Comparison of ENCODE assay signal across 12 cellular contexts in genomic region chr3:177835917-177836316, GRCh38.
DNase-seq lines count a peak whose midpoint lies in the region; ATAC-seq, FAIRE-seq and TF ChIP-seq lines count a peak whose summit lies in the region.
"Had no signal": no experiment of that assay in that cellular context is flagged by ENCODE, and none has a peak within 500 bp of the region (broad histone marks: within the 10 kb centered on the region; RNA-seq: fewer than 3 reads in every experiment).

No MANE protein-coding gene starts in this region.

- DNase-seq in AG09309 (ENCODE audit: low read depth) = peak; percentile 45
- DNase-seq in MV-4-11 (lab: John Stamatoyannopoulos, UW) = peak; percentile 16
- peak; percentile 25 for DNase-seq in dedifferentiated amniotic fluid mesenchymal stem cell (ENCODE audit: extremely low spot score)
- no peak for DNase-seq in HTR-8/SVneo (ENCODE audit: insufficient read length, low spot score)
- no peak for DNase-seq in left lobe of liver (ENCODE audit: low spot score)
- no peak for DNase-seq in naive thymus-derived CD8-positive, alpha-beta T cell
- DNase-seq: COR-L47, NCI-H526 treated with DMSO at 0.1 percent for 48 hours had no signal

- H3K9me3 ChIP-seq in muscle layer of duodenum (ENCODE audit: control insufficient read depth in 1 of 2, low read length in 2 of 2) = no peaks in the 10 kb centered on the region

- no peaks in the 10 kb centered on the region for H3K36me3 Mint-ChIP-seq in naive thymus-derived CD8-positive, alpha-beta T cell

- no peaks in the 10 kb centered on the region for H3K27me3 ChIP-seq in muscle layer of duodenum (ENCODE audit: low read depth, low read length)

- no peak for FAIRE-seq in HTR-8/SVneo (lab: Jason Lieb, UNC)

- H3K27ac Mint-ChIP-seq in naive thymus-derived CD8-positive, alpha-beta T cell = no peak overlapping the region
- H3K27ac Mint-ChIP-seq: dendritic cell treated with granulocyte-macrophage colony-stimulating factor and Interleukin-4, amounts not matched to agents 40 ng/mL and 50 ng/mL, for 4 days; T-helper 1 cell treated with Interleukin-12 subunit alpha and Interleukin-12 subunit beta and Interleukin-4 antibody, amounts not matched to agents 30 μg/mL and 1 μg/mL, for 36 hours had no signal

- H3K27me3 Mint-ChIP-seq in naive thymus-derived CD8-positive, alpha-beta T cell = no peaks in the 10 kb centered on the region

- no peaks in the 10 kb centered on the region for H3K36me3 ChIP-seq in muscle layer of duodenum (ENCODE audit: control insufficient read depth in 1 of 2, insufficient read depth in 2 of 2, low read length in 2 of 2)

- ATAC-seq in left lobe of liver (no peak), HG02938 (IDR thresholded peaks at IDR 0.05; ENCODE audit: unreplicated experiment) (no peak)
- no peak for ATAC-seq in naive thymus-derived CD8-positive, alpha-beta T cell

- no peak overlapping the region for H3K4me3 Mint-ChIP-seq in naive thymus-derived CD8-positive, alpha-beta T cell
- H3K4me3 Mint-ChIP-seq: dendritic cell treated with granulocyte-macrophage colony-stimulating factor and Interleukin-4, amounts not matched to agents 40 ng/mL and 50 ng/mL, for 4 days; T-helper 1 cell treated with Interleukin-12 subunit alpha and Interleukin-12 subunit beta and Interleukin-4 antibody, amounts not matched to agents 30 μg/mL and 1 μg/mL, for 36 hours had no signal

- POLR2A ChIA-PET in naive thymus-derived CD8-positive, alpha-beta T cell (lab: Charles Lee) = no interaction called here

- peak overlapping the region; percentile 10 for H3K27ac ChIP-seq in muscle layer of duodenum (ENCODE audit: low read length)

- peaks cover 11 to 30% of the 10 kb centered on the region in 2 donors for H3K4me1 ChIP-seq in muscle layer of duodenum (ENCODE audit: control insufficient read depth in 1 of 2, insufficient read depth in 2 of 2, low read length in 2 of 2)

- no peak for TF ChIP-seq CTCF in AG09309 (IDR thresholded peaks at IDR 0.05; ENCODE audit: control insufficient read depth, insufficient read depth, low read depth, low read length, missing control alignments)

- H3K4me1 Mint-ChIP-seq in naive thymus-derived CD8-positive, alpha-beta T cell = peaks cover 0 to 8% (median 3%) of the 10 kb centered on the region in 4 donors

- H3K4me3 ChIP-seq in AG09309 (ENCODE audit: control insufficient read depth, low read depth, low read length) (no peak overlapping the region), muscle layer of duodenum (ENCODE audit: low read depth in 1 of 2, low read length in 2 of 2) (no peak overlapping the region)

- no peaks in the 10 kb centered on the region for H3K9me3 Mint-ChIP-seq in naive thymus-derived CD8-positive, alpha-beta T cell
- H3K9me3 Mint-ChIP-seq: dendritic cell treated with granulocyte-macrophage colony-stimulating factor and Interleukin-4, amounts not matched to agents 40 ng/mL and 50 ng/mL, for 4 days; T-helper 1 cell treated with Interleukin-12 subunit alpha and Interleukin-12 subunit beta and Interleukin-4 antibody, amounts not matched to agents 30 μg/mL and 1 μg/mL, for 36 hours had no signal

Comparison
In these comparisons a context has a peak if more than half of its experiments do, and no peak if none do; other contexts are left out.
1. DNase-seq: peak in AG09309 (single experiment), MV-4-11 (single experiment) and dedifferentiated amniotic fluid mesenchymal stem cell (single experiment); none in HTR-8/SVneo (single experiment), left lobe of liver (single experiment) and naive thymus-derived CD8-positive, alpha-beta T cell (0 of 10).